In the genomic region with DNA sequence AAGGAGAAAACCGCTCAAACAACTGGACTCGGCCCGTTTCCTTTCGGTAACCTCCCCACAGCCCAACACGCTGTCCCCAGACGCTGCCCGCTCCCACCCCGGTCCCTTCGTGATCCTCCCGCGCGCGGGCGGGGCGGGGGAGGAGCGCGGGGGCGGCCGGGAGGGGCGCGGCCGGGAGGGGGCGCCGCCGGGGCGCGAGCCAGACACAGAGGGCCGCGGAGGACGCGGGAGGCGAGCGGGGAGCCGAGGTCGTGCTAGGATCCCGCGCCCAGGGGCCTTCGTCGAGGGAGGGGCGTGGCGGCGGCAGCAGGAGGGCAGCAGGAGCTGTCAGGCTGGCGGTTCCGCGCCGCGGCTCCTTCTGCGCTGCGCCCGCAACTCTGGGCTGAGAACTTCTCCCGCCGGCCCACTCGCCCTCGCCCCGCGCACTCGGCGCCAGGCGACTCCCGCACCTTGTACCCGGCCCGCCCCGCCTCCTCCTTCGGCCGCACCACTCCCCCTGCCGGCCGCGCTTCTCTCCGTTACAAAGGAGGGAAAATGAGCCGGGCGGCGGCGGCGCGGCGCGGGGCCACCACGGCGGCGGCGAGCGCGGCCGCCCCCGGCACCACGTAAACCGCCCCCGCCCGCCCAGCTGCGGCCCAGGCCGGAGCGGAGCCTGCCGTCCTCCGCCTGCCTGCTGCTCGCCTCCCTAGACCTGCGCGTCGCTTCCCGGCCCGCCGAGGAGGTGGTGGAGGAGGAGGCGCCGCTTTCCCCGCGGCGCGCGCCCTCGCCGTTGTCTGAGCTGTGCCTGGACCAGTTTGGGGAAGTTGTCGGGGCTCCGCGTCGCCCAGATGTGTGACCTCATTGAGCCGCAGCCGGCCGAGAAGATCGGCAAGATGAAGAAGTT, we compare ENCODE assay signal across 1 cellular context.
TF ChIP-seq lines count a peak whose summit lies in the region.

A gene (plus strand): TSS at position 521 of the 883 bp plus-strand sequence. CDS start 307 bp downstream, at position 828.

TF ChIP-seq in HCT116, 20 proteins besides CTCF, POLR2A, EP300 and RAD21 (continued from another document):
- no peak for TF ChIP-seq FOSL1 (IDR thresholded peaks at IDR 0.05; ENCODE audit: low read depth)
- TF ChIP-seq POLR2AphosphoS5 (IDR thresholded peaks at IDR 0.05; ENCODE audit: low read depth, low read length): no peak
- peak; percentile 57 for TF ChIP-seq EGR1 (IDR thresholded peaks at IDR 0.05; ENCODE audit: low read depth)
- TF ChIP-seq, protein P1, sequence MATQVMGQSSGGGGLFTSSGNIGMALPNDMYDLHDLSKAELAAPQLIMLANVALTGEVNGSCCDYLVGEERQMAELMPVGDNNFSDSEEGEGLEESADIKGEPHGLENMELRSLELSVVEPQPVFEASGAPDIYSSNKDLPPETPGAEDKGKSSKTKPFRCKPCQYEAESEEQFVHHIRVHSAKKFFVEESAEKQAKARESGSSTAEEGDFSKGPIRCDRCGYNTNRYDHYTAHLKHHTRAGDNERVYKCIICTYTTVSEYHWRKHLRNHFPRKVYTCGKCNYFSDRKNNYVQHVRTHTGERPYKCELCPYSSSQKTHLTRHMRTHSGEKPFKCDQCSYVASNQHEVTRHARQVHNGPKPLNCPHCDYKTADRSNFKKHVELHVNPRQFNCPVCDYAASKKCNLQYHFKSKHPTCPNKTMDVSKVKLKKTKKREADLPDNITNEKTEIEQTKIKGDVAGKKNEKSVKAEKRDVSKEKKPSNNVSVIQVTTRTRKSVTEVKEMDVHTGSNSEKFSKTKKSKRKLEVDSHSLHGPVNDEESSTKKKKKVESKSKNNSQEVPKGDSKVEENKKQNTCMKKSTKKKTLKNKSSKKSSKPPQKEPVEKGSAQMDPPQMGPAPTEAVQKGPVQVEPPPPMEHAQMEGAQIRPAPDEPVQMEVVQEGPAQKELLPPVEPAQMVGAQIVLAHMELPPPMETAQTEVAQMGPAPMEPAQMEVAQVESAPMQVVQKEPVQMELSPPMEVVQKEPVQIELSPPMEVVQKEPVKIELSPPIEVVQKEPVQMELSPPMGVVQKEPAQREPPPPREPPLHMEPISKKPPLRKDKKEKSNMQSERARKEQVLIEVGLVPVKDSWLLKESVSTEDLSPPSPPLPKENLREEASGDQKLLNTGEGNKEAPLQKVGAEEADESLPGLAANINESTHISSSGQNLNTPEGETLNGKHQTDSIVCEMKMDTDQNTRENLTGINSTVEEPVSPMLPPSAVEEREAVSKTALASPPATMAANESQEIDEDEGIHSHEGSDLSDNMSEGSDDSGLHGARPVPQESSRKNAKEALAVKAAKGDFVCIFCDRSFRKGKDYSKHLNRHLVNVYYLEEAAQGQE (IDR thresholded peaks at IDR 0.05; ENCODE audit: low read depth): no peak
- no peak for TF ChIP-seq EZH2phosphoT487 (IDR thresholded peaks at IDR 0.05; ENCODE audit: borderline replicate concordance)
- no peak for TF ChIP-seq JUND (IDR thresholded peaks at IDR 0.05)
- TF ChIP-seq SP1 (IDR thresholded peaks at IDR 0.05; ENCODE audit: low read depth): no peak
- TF ChIP-seq TCF7L2 (IDR thresholded peaks at IDR 0.05; ENCODE audit: borderline replicate concordance, extremely low read depth, insufficient read depth, insufficient read length): peak; percentile 4
- peak; percentile 14 for TF ChIP-seq YY1 (IDR thresholded peaks at IDR 0.05; ENCODE audit: extremely low read depth, insufficient replicate concordance, low read depth, low read length)
- no peak for TF ChIP-seq ZNF274 (IDR thresholded peaks at IDR 0.05; ENCODE audit: low read depth, low read length)
